In genomic region chr14:54572316-54572715, GRCh38 we compare ENCODE assay signal across 8 cellular contexts. TPM values are rescaled to one million over a fixed set of nuclear protein-coding genes. Genes with fewer than 3 reads are reported as not detected.
DNase-seq lines count a peak whose midpoint lies in the region; ATAC-seq, FAIRE-seq and TF ChIP-seq lines count a peak whose summit lies in the region.

No MANE protein-coding gene starts in this region.

- in situ Hi-C loops in G401 (cut with HindIII; ENCODE audit: low sequenced_read_pairs): no loop called here

- TF ChIP-seq POLR2A in A549 (IDR thresholded peaks at IDR 0.05; ENCODE audit: low read length): no peak

- H3K4me2 ChIP-seq in A549 (no peak overlapping the region), OCI-LY7 (ENCODE audit: low read length) (no peak overlapping the region)

- H3K4me3 ChIP-seq in A549: no peak overlapping the region
- H3K4me3 ChIP-seq in OCI-LY7 (ENCODE audit: low read depth, low read length, poor library complexity, severe bottlenecking): no peak overlapping the region
- no peak overlapping the region for H3K4me3 ChIP-seq in fibroblast of mammary gland (ENCODE audit: control insufficient read depth, low read depth, low read length)

- 95% methylated on average over 2 of the region's 2 CpGs for WGBS in A549 (ENCODE audit: missing lambda C conversion rate)

- no peak for TF ChIP-seq EP300 in A549 (IDR thresholded peaks at IDR 0.05)

- no peaks in the 10 kb centered on the region for H3K9me2 ChIP-seq in OCI-LY7 (ENCODE audit: insufficient read depth, low read length)

- TF ChIP-seq RAD21 in A549 (conservative IDR thresholded peaks at IDR 0.05 in 1 of 2, IDR thresholded peaks at IDR 0.05 in 1 of 2): peak; percentile 32 to 68; a peak in 2 of 5 replicates

- H4K20me1 ChIP-seq in OCI-LY7 (ENCODE audit: insufficient read depth, low read length): no peaks in the 10 kb centered on the region

- H2AFZ ChIP-seq in OCI-LY7 (ENCODE audit: low read length): no peak overlapping the region

- H3K4me1 ChIP-seq in A549 (peaks cover 36% of the 10 kb centered on the region), OCI-LY7 (ENCODE audit: insufficient read depth, low read length, poor library complexity, severe bottlenecking) (peaks cover 3% of the 10 kb centered on the region)

- no peaks in the 10 kb centered on the region for H3K36me3 ChIP-seq in OCI-LY7 (ENCODE audit: insufficient read depth, low read length)

- no peak for ATAC-seq in A549
- no peak for ATAC-seq in GM21619 (IDR thresholded peaks at IDR 0.05; ENCODE audit: unreplicated experiment)
- no peak for ATAC-seq in HG03460 (IDR thresholded peaks at IDR 0.05; ENCODE audit: unreplicated experiment)
- no peak for ATAC-seq in esophagus mucosa

- peaks cover 20% of the 10 kb centered on the region for H3K9me3 ChIP-seq in A549
- H3K9me3 ChIP-seq in OCI-LY7 (ENCODE audit: low read length): peaks cover 7% of the 10 kb centered on the region; the same call in 1 of the 2 replicates

- H3K27ac ChIP-seq in A549: no peak overlapping the region
- H3K27ac ChIP-seq in OCI-LY7 (ENCODE audit: low read depth, low read length, poor library complexity, severe bottlenecking): no peak overlapping the region

- DNase-seq in A549 (ENCODE audit: low read depth in 1 of 2, low spot score in 1 of 2) (peak in 1 of 2 experiments; percentile 68), G401 (ENCODE audit: low spot score) (peak; percentile 33), OCI-LY7 (ENCODE audit: low spot score) (peak; percentile 36), fibroblast of mammary gland (ENCODE audit: low read depth) (peak; percentile 55), GOT3 (lab: John Stamatoyannopoulos, UW) (no peak)

- POLR2A ChIA-PET in A549 (lab: Yijun Ruan, JAX) (no interaction called here), OCI-LY7 (lab: Charles Lee) (no interaction called here)

- CTCF ChIA-PET in A549 (lab: Yijun Ruan, JAX): interaction anchor here (0.5 to 1.6 kb wide), 8 partner anchors 51 to 597 kb away, joined by 3 to 5 read pairs (median 3); no protein-coding TSS in a partner anchor
- CTCF ChIA-PET in OCI-LY7 (lab: Charles Lee; ENCODE audit: unreplicated experiment): no interaction called here

- no peak for FAIRE-seq in A549 (lab: Jason Lieb, UNC)

- peak; percentile 47 for TF ChIP-seq CTCF in A549 (IDR thresholded peaks at IDR 0.05)
- peak; percentile 86 for TF ChIP-seq CTCF in OCI-LY7 (conservative IDR thresholded peaks at IDR 0.05; ENCODE audit: low read length)
- TF ChIP-seq CTCF in fibroblast of mammary gland (conservative IDR thresholded peaks at IDR 0.05; ENCODE audit: control insufficient read depth, insufficient read depth, low read depth, low read length): peak; percentile 60

- intact Hi-C loops in OCI-LY7 (cut with micrococcal nuclease; ENCODE audit: unreplicated experiment): no loop called here

- no TSS peak for BruUV-seq in OCI-LY7 (replicated peaks; lab: Mats Ljungman, UMichigan)

- H3K79me2 ChIP-seq in OCI-LY7 (ENCODE audit: insufficient read depth, low read depth, low read length): no peaks in the 10 kb centered on the region

TF ChIP-seq in A549, 52 proteins besides CTCF, POLR2A, EP300 and RAD21:
- TF ChIP-seq E2F6 (IDR thresholded peaks at IDR 0.05; ENCODE audit: borderline replicate concordance, low read depth) (no peak), SMC3 (IDR thresholded peaks at IDR 0.05) (peak; percentile 32; the same call in 1 of the 3 replicates)

RNA-seq across cellular contexts. Expression of gene SAMD4A, which starts 5.4 kb away (rescaled TPM):
- 3.9 and 5.3 TPM in 2 replicates for polyA plus RNA-seq in A549 (2011; rRNA removed)
- 2.4 and 3.2 TPM in 2 replicates for polyA plus RNA-seq in A549 (2012; cell fraction: cytosol; rRNA removed)
- 7.7 and 10.7 TPM in 2 replicates for polyA plus RNA-seq in A549 (2012; cell fraction: nucleus; rRNA removed)
- polyA plus RNA-seq in A549 (2017; fragmentation: RNase III; extraction: RNeasy Plus Mini Kit Qiagen cat#74134 plus additional on column Dnase treatment): 5.4 to 8.0 TPM (median 6.1 TPM) in 3 replicates
- polyA minus RNA-seq in A549 (2011; rRNA and poly(A)+ RNA removed): 16.6 and 23.5 TPM in 2 replicates
- 6.6 and 17.0 TPM in 2 replicates for total RNA-seq in G401 (2014; rRNA removed; shearing (Covaris generic))
- total RNA-seq in OCI-LY7 (2014; rRNA removed; shearing (Covaris generic)): 0.05 and 0.06 TPM in 2 replicates
- 0.55 and 1.0 TPM in 2 replicates for total RNA-seq in OCI-LY7 (2022)
- 1.5 TPM for total RNA-seq in esophagus mucosa
